ENCODE assay signal across 26 cellular contexts in genomic region chr11:12426176-12426575, GRCh38. TPM values are rescaled to one million over a fixed set of nuclear protein-coding genes. Genes with fewer than 3 reads are reported as not detected.
DNase-seq lines count a peak whose midpoint lies in the region; ATAC-seq and TF ChIP-seq lines count a peak whose summit lies in the region.
"Had no signal": no experiment of that assay in that cellular context is flagged by ENCODE, and none has a peak within 500 bp of the region (broad histone marks: within the 10 kb centered on the region; RNA-seq: fewer than 3 reads in every experiment).

No MANE protein-coding gene starts in this region.

- H3K23ac ChIP-seq in trophoblast cell (ENCODE audit: low read length): no peak overlapping the region

- H3K18ac ChIP-seq in trophoblast cell (ENCODE audit: low read length): peak overlapping the region; percentile 50

- no peak overlapping the region for H3K27ac ChIP-seq in HEK293 (ENCODE audit: extremely low read depth, low read depth, low read length)
- H3K27ac ChIP-seq in trophoblast cell (ENCODE audit: low read depth, low read length): no peak overlapping the region
- peak overlapping the region in 3 of 4 donors; percentile 36 to 99 (median 97) for H3K27ac ChIP-seq in sigmoid colon
- H3K27ac ChIP-seq: BLaER1 had no signal

- H3K4me2 ChIP-seq in trophoblast cell (ENCODE audit: low read length): no peak overlapping the region
- H3K4me2 ChIP-seq: BLaER1 had no signal

- H3K36me3 Mint-ChIP-seq in HFFc6 (ENCODE audit: low read depth): peaks cover 11% of the 10 kb centered on the region; the same call in 1 of the 2 replicates
- H3K36me3 Mint-ChIP-seq in stimulated activated memory B cell treated with anti-CD40 and anti-IgM and Interleukin-4, amounts not matched to agents 10 μg/mL and 1 μg/mL and 100 μg/mL, for 72 hours: no peaks in the 10 kb centered on the region
- H3K36me3 Mint-ChIP-seq: CD14-positive monocyte; CD4-positive, alpha-beta memory T cell; CD4-positive, CD25-positive, alpha-beta regulatory T cell had no signal

- H2AK5ac ChIP-seq in trophoblast cell (ENCODE audit: low read length): no peak overlapping the region

- DNase-seq in HFFc6 (no peak), trophoblast cell (no peak), sigmoid colon (no peak), foreskin melanocyte (no peak), iPS-NIHi7 (ENCODE audit: extremely low spot score) (no peak), NCI-H748 (lab: John Stamatoyannopoulos, UW; ENCODE audit: unreplicated experiment) (no peak)
- DNase-seq: 8988T; ACHN; BE2C; C1 segment of cervical spinal cord; CD4-positive, alpha-beta memory T cell; CD4-positive, CD25-positive, alpha-beta regulatory T cell; CD8-positive, alpha-beta memory T cell; COR-L47; DMS 273 treated with DMSO at 0.1 percent for 48 hours; DMS153; DMS53; DMS79; DND-41; EL; GDM1 had no signal

- no peak overlapping the region for H4K12ac ChIP-seq in trophoblast cell (ENCODE audit: low read depth, low read length)

- H3K4ac ChIP-seq in trophoblast cell (ENCODE audit: low read depth, low read length): peak overlapping the region; percentile 37

- H3K9ac ChIP-seq in trophoblast cell (ENCODE audit: low read length): no peak overlapping the region
- H3K9ac ChIP-seq: BLaER1 had no signal

- H2BK5ac ChIP-seq in trophoblast cell (ENCODE audit: low read depth, low read length, poor library complexity): no peak overlapping the region

- H3K4me1 ChIP-seq in HEK293 (ENCODE audit: control insufficient read depth, insufficient read depth, low read length) (no peaks in the 10 kb centered on the region), trophoblast cell (ENCODE audit: control insufficient read depth in 1 of 2, insufficient read depth in 2 of 2, low read length in 2 of 2) (peaks cover 2 to 3% of the 10 kb centered on the region in 2 experiments), sigmoid colon (peaks cover 0 to 92% (median 62%) of the 10 kb centered on the region in 4 donors)
- H3K4me1 ChIP-seq: BE2C, BLaER1 had no signal

- H3K79me1 ChIP-seq in trophoblast cell (ENCODE audit: low read length): no peaks in the 10 kb centered on the region

- no peaks in the 10 kb centered on the region for H3K27me3 Mint-ChIP-seq in HFFc6 (ENCODE audit: insufficient read depth)
- no peaks in the 10 kb centered on the region for H3K27me3 Mint-ChIP-seq in stimulated activated memory B cell treated with anti-CD40 and anti-IgM and Interleukin-4, amounts not matched to agents 10 μg/mL and 1 μg/mL and 100 μg/mL, for 72 hours

- H3K79me2 ChIP-seq in trophoblast cell (ENCODE audit: control insufficient read depth, insufficient read depth, low read length, poor library complexity): no peaks in the 10 kb centered on the region

- ATAC-seq in stimulated activated memory B cell treated with anti-CD40 and anti-IgM and Interleukin-4, amounts not matched to agents 10 μg/mL and 1 μg/mL and 100 μg/mL, for 72 hours: no peak
- ATAC-seq: GM12878 had no signal

- H2AFZ ChIP-seq in trophoblast cell (ENCODE audit: insufficient read depth, low read length, poor library complexity): no peak overlapping the region

- no peak overlapping the region for H3K14ac ChIP-seq in trophoblast cell (ENCODE audit: low read length)

- no peak overlapping the region for H4K91ac ChIP-seq in trophoblast cell (ENCODE audit: low read depth, low read length)

- no peaks in the 10 kb centered on the region for H3K27me3 ChIP-seq in trophoblast cell (ENCODE audit: insufficient read depth, low read length)
- no peaks in the 10 kb centered on the region for H3K27me3 ChIP-seq in sigmoid colon
- H3K27me3 ChIP-seq: BE2C, BLaER1 had no signal

- H2BK12ac ChIP-seq in trophoblast cell (ENCODE audit: low read length): no peak overlapping the region

- H3K27ac Mint-ChIP-seq in HFFc6: peak overlapping the region; percentile 32; the same call in 1 of the 2 replicates
- no peak overlapping the region for H3K27ac Mint-ChIP-seq in stimulated activated memory B cell treated with anti-CD40 and anti-IgM and Interleukin-4, amounts not matched to agents 10 μg/mL and 1 μg/mL and 100 μg/mL, for 72 hours
- H3K27ac Mint-ChIP-seq: CD14-positive monocyte; CD4-positive, alpha-beta memory T cell; CD4-positive, CD25-positive, alpha-beta regulatory T cell had no signal

- no peak overlapping the region for H4K8ac ChIP-seq in trophoblast cell (ENCODE audit: low read depth, low read length)

- H3K4me3 Mint-ChIP-seq in HFFc6: no peak overlapping the region
- no peak overlapping the region for H3K4me3 Mint-ChIP-seq in stimulated activated memory B cell treated with anti-CD40 and anti-IgM and Interleukin-4, amounts not matched to agents 10 μg/mL and 1 μg/mL and 100 μg/mL, for 72 hours
- H3K4me3 Mint-ChIP-seq: CD14-positive monocyte; CD4-positive, alpha-beta memory T cell; CD4-positive, CD25-positive, alpha-beta regulatory T cell; CD8-positive, alpha-beta memory T cell had no signal

- H3K36me3 ChIP-seq in HEK293 (ENCODE audit: control insufficient read depth in 2 of 2, insufficient read depth in 1 of 2, low read length in 2 of 2) (no peaks in the 10 kb centered on the region), trophoblast cell (ENCODE audit: control insufficient read depth in 1 of 2, insufficient read depth in 2 of 2, low read length in 2 of 2) (peaks cover 0 to 2% of the 10 kb centered on the region in 2 experiments), sigmoid colon (peaks cover 0 to 11% (median 0%) of the 10 kb centered on the region in 4 donors)
- H3K36me3 ChIP-seq: BE2C, BLaER1 had no signal

- POLR2A ChIA-PET in HEK293 (lab: Yijun Ruan, JAX): no interaction called here

- TF ChIP-seq EP300 in sigmoid colon (IDR thresholded peaks at IDR 0.05): no peak

- TF ChIP-seq CTCF in HEK293 (tag by site-specific recombination; IDR thresholded peaks at IDR 0.05) (no peak), HFFc6 (IDR thresholded peaks at IDR 0.05) (no peak), sigmoid colon (IDR thresholded peaks at IDR 0.05) (no peak)

- no peaks in the 10 kb centered on the region for H3K9me3 ChIP-seq in HEK293 (ENCODE audit: control insufficient read depth, insufficient read depth, low read depth, low read length)
- H3K9me3 ChIP-seq in trophoblast cell (ENCODE audit: insufficient read depth, low read depth, low read length): no peaks in the 10 kb centered on the region
- no peaks in the 10 kb centered on the region for H3K9me3 ChIP-seq in sigmoid colon
- H3K9me3 ChIP-seq: BE2C, BLaER1 had no signal

- CTCF ChIA-PET in HEK293 (lab: Yijun Ruan, JAX): interaction anchor here (0.9 kb wide), 1 partner anchor 157 kb away, joined by 3 read pairs; no protein-coding TSS in a partner anchor

- H3K4me3 ChIP-seq in HEK293 (ENCODE audit: low read depth, low read length) (no peak overlapping the region), trophoblast cell (ENCODE audit: low read depth, low read length) (no peak overlapping the region), sigmoid colon (no peak overlapping the region)
- H3K4me3 ChIP-seq: BLaER1, GM12878 had no signal

- no peak for TF ChIP-seq POLR2A in sigmoid colon (IDR thresholded peaks at IDR 0.05)

- intact Hi-C loops in sigmoid colon (cut with DNase I): no loop called here

- H2BK120ac ChIP-seq in trophoblast cell (ENCODE audit: insufficient read depth, low read length, poor library complexity): no peak overlapping the region

- no peaks in the 10 kb centered on the region for H3K9me3 Mint-ChIP-seq in HFFc6
- H3K9me3 Mint-ChIP-seq in stimulated activated memory B cell treated with anti-CD40 and anti-IgM and Interleukin-4, amounts not matched to agents 10 μg/mL and 1 μg/mL and 100 μg/mL, for 72 hours: no peaks in the 10 kb centered on the region
- H3K9me3 Mint-ChIP-seq: CD4-positive, alpha-beta memory T cell; CD4-positive, CD25-positive, alpha-beta regulatory T cell; CD8-positive, alpha-beta memory T cell had no signal

- H3K4me1 Mint-ChIP-seq in HFFc6 (ENCODE audit: low read depth): peaks cover 24% of the 10 kb centered on the region
- no peaks in the 10 kb centered on the region for H3K4me1 Mint-ChIP-seq in stimulated activated memory B cell treated with anti-CD40 and anti-IgM and Interleukin-4, amounts not matched to agents 10 μg/mL and 1 μg/mL and 100 μg/mL, for 72 hours
- H3K4me1 Mint-ChIP-seq: CD14-positive monocyte; CD4-positive, alpha-beta memory T cell; CD4-positive, CD25-positive, alpha-beta regulatory T cell; CD8-positive, alpha-beta memory T cell had no signal

TF ChIP-seq in HEK293, 187 proteins besides CTCF, POLR2A, EP300 and RAD21:
- peak; percentile 61 for TF ChIP-seq ZNF623 (tag by site-specific recombination; IDR thresholded peaks at IDR 0.05)
- no peak for TF ChIP-seq ZNF830 (tag by site-specific recombination; IDR thresholded peaks at IDR 0.05; ENCODE audit: low read depth)
TF ChIP-seq in HEK293: peak in this region for 1.

RNA-seq across cellular contexts. Expression of gene PARVA, which starts 48.8 kb away (rescaled TPM):
- total RNA-seq in HFFc6 (2021; fragmentation: NEBNext Ultra II Directional; extraction: Animal tissue kit (Norgen Biotek cat#: 25700)): 100 to 1,000 TPM; 150 to 237 (median 184) TPM
- 66.9 and 67.3 TPM in 2 replicates for polyA plus RNA-seq in trophoblast cell (2013)
- 100 to 1,000 TPM; 110 to 195 (median 161) TPM for total RNA-seq in sigmoid colon
- 10 to 100 TPM; 15.7 to 27.8 (median 16.8) TPM for polyA plus RNA-seq in sigmoid colon
- polyA plus RNA-seq: CD14-positive monocyte had no signal

Comparison
In these comparisons a context has a peak if more than half of its experiments do, and no peak if none do; other contexts are left out.
1. H3K27ac ChIP-seq: peak in sigmoid colon (3 of 4); none in HEK293 (single experiment) and trophoblast cell (single experiment).